ENCODE assay signal across 21 cellular contexts in the genomic region with DNA sequence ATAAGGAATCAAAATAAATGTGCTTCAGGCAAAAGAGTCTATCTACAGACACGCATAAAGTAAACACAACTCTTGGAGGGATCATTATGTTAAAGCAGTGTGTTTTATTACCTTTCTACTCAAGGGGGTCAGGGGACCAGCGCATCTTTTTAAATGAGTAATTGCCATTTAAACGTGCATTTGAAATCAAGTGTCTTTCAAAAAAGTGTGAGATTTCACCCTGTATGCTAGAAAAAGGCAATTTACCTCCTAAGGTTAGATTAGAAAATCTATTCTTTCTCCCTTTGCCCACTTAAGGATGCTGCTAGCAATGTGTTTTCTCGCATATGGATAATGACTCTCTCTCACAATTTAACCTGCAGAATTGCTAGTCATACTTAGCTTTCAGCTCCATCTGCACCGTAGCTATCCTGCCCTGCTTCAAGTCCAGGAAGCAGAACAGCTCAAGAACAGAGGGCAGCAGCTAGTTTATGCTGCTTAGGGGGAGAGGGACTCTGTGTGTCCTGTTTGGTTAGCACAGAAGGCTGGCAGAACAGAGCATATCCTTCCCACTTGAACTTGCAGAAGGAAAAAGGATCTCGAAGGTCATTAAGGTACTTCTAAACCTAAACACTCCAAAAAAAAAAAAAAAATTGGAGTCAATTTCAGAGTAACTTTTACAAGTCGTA. TPM values are rescaled to one million over a fixed set of nuclear protein-coding genes. Genes with fewer than 3 reads are reported as not detected.
DNase-seq lines count a peak whose midpoint lies in the region; ATAC-seq and TF ChIP-seq lines count a peak whose summit lies in the region.
"Had no signal": no experiment of that assay in that cellular context is flagged by ENCODE, and none has a peak within 500 bp of the region (broad histone marks: within the 10 kb centered on the region; RNA-seq: fewer than 3 reads in every experiment).

No MANE protein-coding gene starts in this region.

- peak; percentile 75 for ATAC-seq in WTC11
- no peak for ATAC-seq in HG03469 (IDR thresholded peaks at IDR 0.05; ENCODE audit: unreplicated experiment)
- ATAC-seq: activated CD8-positive, alpha-beta T cell treated with anti-CD3 and anti-CD28 coated beads for 36 hours; activated naive CD8-positive, alpha-beta T cell treated with anti-CD3 and anti-CD28 coated beads, Interleukin-2, amount 50 U/mL, for 24 hours had no signal

- no peak overlapping the region for H3K4me3 Mint-ChIP-seq in WTC11
- H3K4me3 Mint-ChIP-seq: activated CD8-positive, alpha-beta T cell treated with anti-CD3 and anti-CD28 coated beads for 36 hours; activated naive CD8-positive, alpha-beta T cell treated with anti-CD3 and anti-CD28 coated beads, Interleukin-2, amount 50 U/mL, for 24 hours had no signal

- POLR2A ChIA-PET in WTC11 (lab: Charles Lee) = no interaction called here

- H3K9me3 Mint-ChIP-seq in WTC11 = no peaks in the 10 kb centered on the region
- H3K9me3 Mint-ChIP-seq: activated CD8-positive, alpha-beta T cell treated with anti-CD3 and anti-CD28 coated beads for 36 hours had no signal

- CTCF ChIA-PET in WTC11 (lab: Charles Lee) = interaction anchor here (0.7 kb wide), 1 partner anchor 16 kb away, joined by 3 read pairs; no protein-coding TSS in a partner anchor

- peaks cover 24% of the 10 kb centered on the region for H3K27me3 Mint-ChIP-seq in WTC11 (ENCODE audit: low read depth)
- H3K27me3 Mint-ChIP-seq: activated CD8-positive, alpha-beta T cell treated with anti-CD3 and anti-CD28 coated beads for 36 hours had no signal

- DNase-seq in DMS153 treated with DMSO at 0.1 percent for 48 hours (lab: John Stamatoyannopoulos, UW; ENCODE audit: unreplicated experiment) (peak; percentile 44), NCI-H1105 treated with DMSO at 0.1 percent for 48 hours (lab: John Stamatoyannopoulos, UW) (peak; percentile 68), NCI-H345 (lab: John Stamatoyannopoulos, UW) (peak; percentile 50), WTC11 (ENCODE audit: low spot score) (no peak), occipital lobe (lab: John Stamatoyannopoulos, UW) (no peak), AG20443 (ENCODE audit: low spot score) (no peak), NCI-H774 (lab: John Stamatoyannopoulos, UW) (no peak)
- DNase-seq: activated CD8-positive, alpha-beta T cell treated with anti-CD3 and anti-CD28 coated beads for 36 hours; activated effector memory CD4-positive, alpha-beta T cell treated with anti-CD3 and anti-CD28 coated beads, Interleukin-2, amount 50 U/mL, for 16 hours; activated naive CD8-positive, alpha-beta T cell treated with anti-CD3 and anti-CD28 coated beads, Interleukin-2, amount 50 U/mL, for 24 hours; activated T-cell treated with anti-CD3 and anti-CD28 coated beads for 4 hours; cerebellar nuclear complex; HCEC 1CT; left ventricle myocardium inferior; MG63; NCI-H2107; NK-92 treated with Interleukin-12 subunit alpha and Interleukin-12 subunit beta, amount 100 ng/mL, for 24 hours; substantia nigra had no signal

- no peaks in the 10 kb centered on the region for H3K36me3 Mint-ChIP-seq in WTC11

- no peak overlapping the region for H3K27ac Mint-ChIP-seq in WTC11
- H3K27ac Mint-ChIP-seq: activated CD8-positive, alpha-beta T cell treated with anti-CD3 and anti-CD28 coated beads for 36 hours; activated naive CD8-positive, alpha-beta T cell treated with anti-CD3 and anti-CD28 coated beads, Interleukin-2, amount 50 U/mL, for 24 hours had no signal

- H3K4me1 Mint-ChIP-seq in WTC11 = peaks cover 9% of the 10 kb centered on the region
- H3K4me1 Mint-ChIP-seq: activated naive CD8-positive, alpha-beta T cell treated with anti-CD3 and anti-CD28 coated beads, Interleukin-2, amount 50 U/mL, for 24 hours had no signal

- TF ChIP-seq CTCF in WTC11 (IDR thresholded peaks at IDR 0.05) = no peak

TF ChIP-seq in WTC11, 78 proteins besides CTCF, POLR2A, EP300 and RAD21:
- no peak for TF ChIP-seq SP1 (CRISPR knock-in tag; conservative IDR thresholded peaks at IDR 0.05)
- TF ChIP-seq, protein P1, sequence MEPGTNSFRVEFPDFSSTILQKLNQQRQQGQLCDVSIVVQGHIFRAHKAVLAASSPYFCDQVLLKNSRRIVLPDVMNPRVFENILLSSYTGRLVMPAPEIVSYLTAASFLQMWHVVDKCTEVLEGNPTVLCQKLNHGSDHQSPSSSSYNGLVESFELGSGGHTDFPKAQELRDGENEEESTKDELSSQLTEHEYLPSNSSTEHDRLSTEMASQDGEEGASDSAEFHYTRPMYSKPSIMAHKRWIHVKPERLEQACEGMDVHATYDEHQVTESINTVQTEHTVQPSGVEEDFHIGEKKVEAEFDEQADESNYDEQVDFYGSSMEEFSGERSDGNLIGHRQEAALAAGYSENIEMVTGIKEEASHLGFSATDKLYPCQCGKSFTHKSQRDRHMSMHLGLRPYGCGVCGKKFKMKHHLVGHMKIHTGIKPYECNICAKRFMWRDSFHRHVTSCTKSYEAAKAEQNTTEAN (CRISPR knock-in tag; IDR thresholded peaks at IDR 0.05) = no peak
- TF ChIP-seq ETV6 (CRISPR knock-in tag; IDR thresholded peaks at IDR 0.05) = no peak
- TF ChIP-seq FOXK1 (CRISPR knock-in tag; IDR thresholded peaks at IDR 0.05) = no peak
- TF ChIP-seq EMX1 (CRISPR knock-in tag; IDR thresholded peaks at IDR 0.05) = no peak
- TF ChIP-seq TEAD4 (CRISPR knock-in tag; IDR thresholded peaks at IDR 0.05) = no peak
- TF ChIP-seq FOXJ3 (CRISPR knock-in tag; IDR thresholded peaks at IDR 0.05; ENCODE audit: borderline replicate concordance) = no peak
- TF ChIP-seq ZNF317 (CRISPR knock-in tag; IDR thresholded peaks at IDR 0.05; ENCODE audit: borderline replicate concordance, low read depth) = no peak
- no peak for TF ChIP-seq ZNF138 (CRISPR knock-in tag; conservative IDR thresholded peaks at IDR 0.05)
- no peak for TF ChIP-seq ZNF423 (CRISPR knock-in tag; IDR thresholded peaks at IDR 0.05)
- TF ChIP-seq, protein P2, sequence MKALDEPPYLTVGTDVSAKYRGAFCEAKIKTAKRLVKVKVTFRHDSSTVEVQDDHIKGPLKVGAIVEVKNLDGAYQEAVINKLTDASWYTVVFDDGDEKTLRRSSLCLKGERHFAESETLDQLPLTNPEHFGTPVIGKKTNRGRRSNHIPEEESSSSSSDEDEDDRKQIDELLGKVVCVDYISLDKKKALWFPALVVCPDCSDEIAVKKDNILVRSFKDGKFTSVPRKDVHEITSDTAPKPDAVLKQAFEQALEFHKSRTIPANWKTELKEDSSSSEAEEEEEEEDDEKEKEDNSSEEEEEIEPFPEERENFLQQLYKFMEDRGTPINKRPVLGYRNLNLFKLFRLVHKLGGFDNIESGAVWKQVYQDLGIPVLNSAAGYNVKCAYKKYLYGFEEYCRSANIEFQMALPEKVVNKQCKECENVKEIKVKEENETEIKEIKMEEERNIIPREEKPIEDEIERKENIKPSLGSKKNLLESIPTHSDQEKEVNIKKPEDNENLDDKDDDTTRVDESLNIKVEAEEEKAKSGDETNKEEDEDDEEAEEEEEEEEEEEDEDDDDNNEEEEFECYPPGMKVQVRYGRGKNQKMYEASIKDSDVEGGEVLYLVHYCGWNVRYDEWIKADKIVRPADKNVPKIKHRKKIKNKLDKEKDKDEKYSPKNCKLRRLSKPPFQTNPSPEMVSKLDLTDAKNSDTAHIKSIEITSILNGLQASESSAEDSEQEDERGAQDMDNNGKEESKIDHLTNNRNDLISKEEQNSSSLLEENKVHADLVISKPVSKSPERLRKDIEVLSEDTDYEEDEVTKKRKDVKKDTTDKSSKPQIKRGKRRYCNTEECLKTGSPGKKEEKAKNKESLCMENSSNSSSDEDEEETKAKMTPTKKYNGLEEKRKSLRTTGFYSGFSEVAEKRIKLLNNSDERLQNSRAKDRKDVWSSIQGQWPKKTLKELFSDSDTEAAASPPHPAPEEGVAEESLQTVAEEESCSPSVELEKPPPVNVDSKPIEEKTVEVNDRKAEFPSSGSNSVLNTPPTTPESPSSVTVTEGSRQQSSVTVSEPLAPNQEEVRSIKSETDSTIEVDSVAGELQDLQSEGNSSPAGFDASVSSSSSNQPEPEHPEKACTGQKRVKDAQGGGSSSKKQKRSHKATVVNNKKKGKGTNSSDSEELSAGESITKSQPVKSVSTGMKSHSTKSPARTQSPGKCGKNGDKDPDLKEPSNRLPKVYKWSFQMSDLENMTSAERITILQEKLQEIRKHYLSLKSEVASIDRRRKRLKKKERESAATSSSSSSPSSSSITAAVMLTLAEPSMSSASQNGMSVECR (CRISPR knock-in tag; IDR thresholded peaks at IDR 0.05; ENCODE audit: borderline replicate concordance) = no peak
- TF ChIP-seq ESRRA (CRISPR knock-in tag; IDR thresholded peaks at IDR 0.05; ENCODE audit: borderline replicate concordance) = no peak
- TF ChIP-seq, protein P3, sequence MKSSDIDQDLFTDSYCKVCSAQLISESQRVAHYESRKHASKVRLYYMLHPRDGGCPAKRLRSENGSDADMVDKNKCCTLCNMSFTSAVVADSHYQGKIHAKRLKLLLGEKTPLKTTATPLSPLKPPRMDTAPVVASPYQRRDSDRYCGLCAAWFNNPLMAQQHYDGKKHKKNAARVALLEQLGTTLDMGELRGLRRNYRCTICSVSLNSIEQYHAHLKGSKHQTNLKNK (CRISPR knock-in tag; IDR thresholded peaks at IDR 0.05) = no peak
- TF ChIP-seq NR2C2 (CRISPR knock-in tag; IDR thresholded peaks at IDR 0.05) = no peak
- TF ChIP-seq, protein P4, sequence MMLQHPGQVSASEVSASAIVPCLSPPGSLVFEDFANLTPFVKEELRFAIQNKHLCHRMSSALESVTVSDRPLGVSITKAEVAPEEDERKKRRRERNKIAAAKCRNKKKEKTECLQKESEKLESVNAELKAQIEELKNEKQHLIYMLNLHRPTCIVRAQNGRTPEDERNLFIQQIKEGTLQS (CRISPR knock-in tag; conservative IDR thresholded peaks at IDR 0.05) = no peak
- TF ChIP-seq NFYB (CRISPR knock-in tag; conservative IDR thresholded peaks at IDR 0.05; ENCODE audit: low read depth) = no peak
- TF ChIP-seq MXD4 (CRISPR knock-in tag; IDR thresholded peaks at IDR 0.05; ENCODE audit: borderline replicate concordance) = no peak
- TF ChIP-seq ZNF232 (CRISPR knock-in tag; IDR thresholded peaks at IDR 0.05) = no peak
- TF ChIP-seq OVOL2 (CRISPR knock-in tag; IDR thresholded peaks at IDR 0.05; ENCODE audit: borderline replicate concordance) = no peak
- no peak for TF ChIP-seq PRRX2 (CRISPR knock-in tag; IDR thresholded peaks at IDR 0.05)

RNA-seq across cellular contexts. Expression of a gene that starts 35.1 kb away (rescaled TPM):
- total RNA-seq in WTC11 (2021) = 0.33 to 0.64 TPM (median 0.41 TPM) in 3 replicates
- 130 TPM for total RNA-seq in occipital lobe
- total RNA-seq: activated CD8-positive, alpha-beta T cell treated with anti-CD3 and anti-CD28 coated beads for 36 hours; fibroblast of villous mesenchyme; mononuclear cell had no signal

Comparison
In these comparisons a context has a peak if more than half of its experiments do, and no peak if none do; other contexts are left out.
1. DNase-seq: peak in DMS153 treated with DMSO at 0.1 percent for 48 hours (single experiment), NCI-H1105 treated with DMSO at 0.1 percent for 48 hours (single experiment) and NCI-H345 (single experiment); none in WTC11 (single experiment), occipital lobe (single experiment), AG20443 (single experiment) and NCI-H774 (single experiment).
2. RNA of a gene that starts 35.1 kb away (total RNA-seq): 130 TPM in occipital lobe (single experiment); 0.33 to 0.64 TPM in WTC11; every median in the first group is over 10 times any median in the second.